29 cellular contexts compared by ENCODE assay signal in genomic region chr16:60682219-60682618, GRCh38.
"Had no signal": no experiment of that assay in that cellular context is flagged by ENCODE, and none has a peak within 500 bp of the region (broad histone marks: within the 10 kb centered on the region; RNA-seq: fewer than 3 reads in every experiment).

No MANE protein-coding gene starts in this region.

- H3K4me1 ChIP-seq: adrenal gland, body of pancreas, esophagus squamous epithelium, gastroesophageal sphincter, heart right ventricle had no signal

- H3K27ac ChIP-seq: adrenal gland, body of pancreas, epithelial cell of prostate, esophagus squamous epithelium, gastroesophageal sphincter, heart right ventricle, WERI-Rb-1 had no signal

- FAIRE-seq: colon had no signal

- H3K4me3 ChIP-seq: adrenal gland, body of pancreas, esophagus squamous epithelium, gastroesophageal sphincter, heart right ventricle had no signal

- H3K36me3 ChIP-seq: adrenal gland, esophagus squamous epithelium, gastroesophageal sphincter, heart right ventricle, WERI-Rb-1 had no signal

- ATAC-seq: activated CD4-positive, CD25-positive, alpha-beta regulatory T cell treated with anti-CD3 and anti-CD28 coated beads, Interleukin-2, amount 50 U/mL, for 24 hours; activated CD8-positive, alpha-beta T cell treated with anti-CD3 and anti-CD28 coated beads for 36 hours; activated naive CD8-positive, alpha-beta T cell treated with anti-CD3 and anti-CD28 coated beads, Interleukin-2, amount 50 U/mL, for 24 hours; activated T-cell treated with anti-CD3 and anti-CD28 coated beads, Interleukin-2, amount 50 U/mL, for 4 hours; body of pancreas; effector memory CD8-positive, alpha-beta T cell; gastroesophageal sphincter; heart right ventricle; T-helper 17 cell had no signal

- H3K9me3 ChIP-seq: adrenal gland, body of pancreas, gastroesophageal sphincter had no signal

- DNase-seq: activated B cell treated with CpG ODN at 0.5 μM for 24 hours; activated CD4-positive, alpha-beta T cell treated with anti-CD3 and anti-CD28 coated beads for 48 hours; activated CD4-positive, alpha-beta T cell treated with anti-CD3 and anti-CD28 coated beads, Interleukin-2, amount 50 U/mL, for 1 hour; activated CD4-positive, alpha-beta T cell treated with anti-CD3 and anti-CD28 coated beads, Interleukin-2, amount 50 U/mL, for 48 hours; activated CD8-positive, alpha-beta memory T cell treated with anti-CD3 and anti-CD28 coated beads for 24 hours; activated CD8-positive, alpha-beta T cell treated with anti-CD3 and anti-CD28 coated beads for 36 hours; activated effector memory CD4-positive, alpha-beta T cell treated with anti-CD3 and anti-CD28 coated beads, Interleukin-2, amount 50 U/mL, for 16 hours; activated naive CD4-positive, alpha-beta T cell treated with anti-CD3 and anti-CD28 coated beads for 36 hours; activated naive CD8-positive, alpha-beta T cell treated with anti-CD3 and anti-CD28 coated beads for 36 hours; activated naive CD8-positive, alpha-beta T cell treated with anti-CD3 and anti-CD28 coated beads, Interleukin-2, amount 50 U/mL, for 24 hours; activated T-cell treated with anti-CD3 and anti-CD28 coated beads, Interleukin-2, amount 50 U/mL, for 4 hours; adrenal gland; amygdala; aorta; body of pancreas; cortex of kidney; dermis blood vessel endothelial cell; effector CD4-positive, alpha-beta T cell; effector memory CD8-positive, alpha-beta T cell; esophagus squamous epithelium; foreskin melanocyte; heart right ventricle; T-helper 17 cell; T1000; WERI-Rb-1 had no signal

- H3K27me3 ChIP-seq: adrenal gland, body of pancreas, esophagus squamous epithelium, gastroesophageal sphincter, heart right ventricle had no signal
